8 cellular contexts compared by ENCODE assay signal in the genomic region with DNA sequence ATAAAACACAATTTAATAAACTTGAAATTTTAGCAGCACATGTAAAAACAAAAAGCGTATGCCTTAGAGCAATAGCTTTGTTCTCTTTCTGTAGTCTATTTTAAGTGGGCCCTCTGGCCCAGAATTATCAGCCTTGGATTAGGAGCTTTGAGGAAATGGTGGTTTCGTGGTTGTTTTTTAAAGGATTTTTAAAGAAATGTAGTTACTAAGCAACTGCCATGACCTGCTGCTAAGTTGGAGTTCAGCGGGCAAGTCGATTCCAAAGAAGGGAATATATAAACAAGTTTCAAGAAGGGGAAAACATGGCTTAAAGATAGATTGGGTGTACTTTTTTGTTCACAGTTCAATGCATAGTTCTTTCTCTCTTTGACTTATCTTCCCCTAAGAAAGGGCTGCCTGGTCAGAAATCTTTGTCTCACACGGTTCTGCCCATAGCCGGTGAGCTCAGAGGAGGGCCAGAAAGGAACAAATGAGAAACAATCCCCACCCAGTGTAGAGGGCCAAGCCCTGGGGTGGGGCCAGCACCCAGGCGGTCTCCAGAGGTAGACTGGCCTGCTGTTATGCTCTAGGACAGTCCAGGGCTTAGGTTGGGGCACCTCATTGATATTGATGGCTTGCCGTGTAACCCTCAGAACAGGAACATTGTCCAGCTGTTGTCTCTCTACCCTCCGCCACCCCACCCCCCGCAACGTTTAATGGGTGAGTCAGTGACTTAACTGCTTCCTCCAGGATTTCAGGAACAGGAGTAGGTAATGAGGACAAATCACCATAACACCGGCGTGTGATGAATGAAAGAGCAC. TPM values are rescaled to one million over a fixed set of nuclear protein-coding genes. Genes with fewer than 3 reads are reported as not detected.
DNase-seq lines count a peak whose midpoint lies in the region; ATAC-seq lines count a peak whose summit lies in the region.

No MANE protein-coding gene starts in this region.

- DNase-seq in Caki2 (ENCODE audit: low read depth): peak; percentile 72
- peak; percentile 22 for DNase-seq in NCI-H146 treated with DMSO at 0.1 percent for 48 hours (lab: John Stamatoyannopoulos, UW; ENCODE audit: unreplicated experiment)
- DNase-seq in myocyte (ENCODE audit: low read depth): peak; percentile 56
- DNase-seq in T-helper 9 cell: no peak
- DNase-seq in retina: no peak

- no peak overlapping the region for H3K4me3 ChIP-seq in ectodermal cell (ENCODE audit: insufficient read depth, low read depth, low read length)

- H3K36me3 ChIP-seq in ectodermal cell (ENCODE audit: control insufficient read depth, insufficient read depth, low read length): peaks cover 4% of the 10 kb centered on the region

- no peaks in the 10 kb centered on the region for H3K27me3 ChIP-seq in ectodermal cell (ENCODE audit: control insufficient read depth, insufficient read depth, low read length, poor library complexity, severe bottlenecking)

- H3K27ac ChIP-seq in ectodermal cell (ENCODE audit: insufficient read depth, low read depth, low read length, poor library complexity, severe bottlenecking): peak overlapping the region; percentile 36

- in situ Hi-C loops in Caki2 (cut with HindIII; ENCODE audit: low pct_unique_long_range_greater_than_20kb, low sequenced_read_pairs): no loop called here

- ATAC-seq in GM18519 (IDR thresholded peaks at IDR 0.05; ENCODE audit: low FRiP score, unreplicated experiment): no peak
- no peak for ATAC-seq in HG03520 (IDR thresholded peaks at IDR 0.05; ENCODE audit: unreplicated experiment)

- 27 to 32% methylated on average over 12 to 13 of the region's 13 CpGs for WGBS in ectodermal cell, 2 experiments

- H3K4me1 ChIP-seq in ectodermal cell (ENCODE audit: control insufficient read depth, insufficient read depth, low read length): peaks cover 35% of the 10 kb centered on the region

- H3K9me3 ChIP-seq in ectodermal cell (ENCODE audit: control insufficient read depth, low read length): no peaks in the 10 kb centered on the region

RNA-seq across cellular contexts. Expression of a gene that starts 32.5 kb away (rescaled TPM):
- total RNA-seq in Caki2 (2014; rRNA removed; shearing (Covaris generic); ENCODE audit: low replicate concordance): 25.6 and 56.5 TPM in 2 replicates
- 54.9 TPM for polyA plus RNA-seq in ectodermal cell (2013, experiment 1 of 4)
- polyA plus RNA-seq in ectodermal cell (2013, experiment 2 of 4): 52.7 TPM
- 29.3 TPM for polyA plus RNA-seq in ectodermal cell (2013, experiment 3 of 4)
- polyA plus RNA-seq in ectodermal cell (2013, experiment 4 of 4): 32.3 TPM
- 1.0 and 1.2 TPM in 2 replicates for total RNA-seq in myocyte
- 3.2 TPM for polyA plus RNA-seq in myocyte (2012)

RNA-seq across cellular contexts. Expression of a gene that starts 54.0 kb away (rescaled TPM):
- total RNA-seq in Caki2 (2014; rRNA removed; shearing (Covaris generic); ENCODE audit: low replicate concordance): not detected in 2 replicates
- 7.3 TPM for polyA plus RNA-seq in ectodermal cell (2013, experiment 1 of 4)
- 9.1 TPM for polyA plus RNA-seq in ectodermal cell (2013, experiment 2 of 4)
- polyA plus RNA-seq in ectodermal cell (2013, experiment 3 of 4): 9.6 TPM
- 12.4 TPM for polyA plus RNA-seq in ectodermal cell (2013, experiment 4 of 4)
- not detected in 2 replicates for total RNA-seq in myocyte
- 0.15 TPM for polyA plus RNA-seq in myocyte (2012)

Comparison
In these comparisons a context has a peak if more than half of its experiments do, and no peak if none do; other contexts are left out.
1. DNase-seq: peak in Caki2 (single experiment), NCI-H146 treated with DMSO at 0.1 percent for 48 hours (single experiment) and myocyte (single experiment); none in T-helper 9 cell (single experiment) and retina (single experiment).
2. RNA of a gene that starts 32.5 kb away (total RNA-seq): 25.6 to 56.5 TPM in Caki2; 1.0 to 1.2 TPM in myocyte; every median in the first group is over 10 times any median in the second.